In the genomic region with DNA sequence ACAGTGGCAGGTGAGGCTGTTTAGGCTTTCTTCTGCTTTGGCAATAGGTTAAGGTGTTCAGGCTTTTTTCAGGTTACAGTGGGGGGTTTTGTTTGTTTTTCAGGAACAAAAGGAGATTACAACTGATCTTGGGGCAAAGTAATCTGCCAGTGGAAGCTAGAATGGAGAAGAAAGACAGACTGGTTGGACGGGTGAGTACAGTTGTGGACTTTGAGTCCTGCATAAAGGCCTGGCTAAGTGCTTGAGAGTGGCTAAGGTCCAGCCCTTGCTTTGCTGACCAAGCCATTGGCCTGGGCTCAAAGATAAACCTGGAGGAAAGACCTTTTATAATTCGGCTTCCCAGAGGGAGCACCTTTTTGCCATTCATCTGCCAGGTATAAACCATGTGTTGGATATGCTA, we compare ENCODE assay signal across 1 cellular context.
TF ChIP-seq lines count a peak whose summit lies in the region.

No MANE protein-coding gene starts in this region.

TF ChIP-seq in liver, 16 proteins besides CTCF, POLR2A, EP300 and RAD21 (continued from another document):
- TF ChIP-seq, protein P1, sequence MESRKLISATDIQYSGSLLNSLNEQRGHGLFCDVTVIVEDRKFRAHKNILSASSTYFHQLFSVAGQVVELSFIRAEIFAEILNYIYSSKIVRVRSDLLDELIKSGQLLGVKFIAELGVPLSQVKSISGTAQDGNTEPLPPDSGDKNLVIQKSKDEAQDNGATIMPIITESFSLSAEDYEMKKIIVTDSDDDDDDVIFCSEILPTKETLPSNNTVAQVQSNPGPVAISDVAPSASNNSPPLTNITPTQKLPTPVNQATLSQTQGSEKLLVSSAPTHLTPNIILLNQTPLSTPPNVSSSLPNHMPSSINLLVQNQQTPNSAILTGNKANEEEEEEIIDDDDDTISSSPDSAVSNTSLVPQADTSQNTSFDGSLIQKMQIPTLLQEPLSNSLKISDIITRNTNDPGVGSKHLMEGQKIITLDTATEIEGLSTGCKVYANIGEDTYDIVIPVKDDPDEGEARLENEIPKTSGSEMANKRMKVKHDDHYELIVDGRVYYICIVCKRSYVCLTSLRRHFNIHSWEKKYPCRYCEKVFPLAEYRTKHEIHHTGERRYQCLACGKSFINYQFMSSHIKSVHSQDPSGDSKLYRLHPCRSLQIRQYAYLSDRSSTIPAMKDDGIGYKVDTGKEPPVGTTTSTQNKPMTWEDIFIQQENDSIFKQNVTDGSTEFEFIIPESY (IDR thresholded peaks at IDR 0.05), result no peak
- TF ChIP-seq, protein P2, sequence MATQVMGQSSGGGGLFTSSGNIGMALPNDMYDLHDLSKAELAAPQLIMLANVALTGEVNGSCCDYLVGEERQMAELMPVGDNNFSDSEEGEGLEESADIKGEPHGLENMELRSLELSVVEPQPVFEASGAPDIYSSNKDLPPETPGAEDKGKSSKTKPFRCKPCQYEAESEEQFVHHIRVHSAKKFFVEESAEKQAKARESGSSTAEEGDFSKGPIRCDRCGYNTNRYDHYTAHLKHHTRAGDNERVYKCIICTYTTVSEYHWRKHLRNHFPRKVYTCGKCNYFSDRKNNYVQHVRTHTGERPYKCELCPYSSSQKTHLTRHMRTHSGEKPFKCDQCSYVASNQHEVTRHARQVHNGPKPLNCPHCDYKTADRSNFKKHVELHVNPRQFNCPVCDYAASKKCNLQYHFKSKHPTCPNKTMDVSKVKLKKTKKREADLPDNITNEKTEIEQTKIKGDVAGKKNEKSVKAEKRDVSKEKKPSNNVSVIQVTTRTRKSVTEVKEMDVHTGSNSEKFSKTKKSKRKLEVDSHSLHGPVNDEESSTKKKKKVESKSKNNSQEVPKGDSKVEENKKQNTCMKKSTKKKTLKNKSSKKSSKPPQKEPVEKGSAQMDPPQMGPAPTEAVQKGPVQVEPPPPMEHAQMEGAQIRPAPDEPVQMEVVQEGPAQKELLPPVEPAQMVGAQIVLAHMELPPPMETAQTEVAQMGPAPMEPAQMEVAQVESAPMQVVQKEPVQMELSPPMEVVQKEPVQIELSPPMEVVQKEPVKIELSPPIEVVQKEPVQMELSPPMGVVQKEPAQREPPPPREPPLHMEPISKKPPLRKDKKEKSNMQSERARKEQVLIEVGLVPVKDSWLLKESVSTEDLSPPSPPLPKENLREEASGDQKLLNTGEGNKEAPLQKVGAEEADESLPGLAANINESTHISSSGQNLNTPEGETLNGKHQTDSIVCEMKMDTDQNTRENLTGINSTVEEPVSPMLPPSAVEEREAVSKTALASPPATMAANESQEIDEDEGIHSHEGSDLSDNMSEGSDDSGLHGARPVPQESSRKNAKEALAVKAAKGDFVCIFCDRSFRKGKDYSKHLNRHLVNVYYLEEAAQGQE (IDR thresholded peaks at IDR 0.05), result peak; percentile 97
- TF ChIP-seq TAF1 (conservative IDR thresholded peaks at IDR 0.05) (no peak), SP1 (IDR thresholded peaks at IDR 0.05) (peak; percentile 86), ATF3 (IDR thresholded peaks at IDR 0.05) (no peak), JUND (IDR thresholded peaks at IDR 0.05) (peak; percentile 49 to 59), FOXA1 (IDR thresholded peaks at IDR 0.05) (peak; percentile 28), FOXA2 (IDR thresholded peaks at IDR 0.05) (no peak), HNF4A (conservative IDR thresholded peaks at IDR 0.05) (peak; percentile 94 to 96), RXRA (IDR thresholded peaks at IDR 0.05) (peak; percentile 67 to 70), HNF4G (IDR thresholded peaks at IDR 0.05) (peak; percentile 90), YY1 (IDR thresholded peaks at IDR 0.05) (peak; percentile 42)
- TF ChIP-seq, protein P3, sequence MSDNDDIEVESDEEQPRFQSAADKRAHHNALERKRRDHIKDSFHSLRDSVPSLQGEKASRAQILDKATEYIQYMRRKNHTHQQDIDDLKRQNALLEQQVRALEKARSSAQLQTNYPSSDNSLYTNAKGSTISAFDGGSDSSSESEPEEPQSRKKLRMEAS (IDR thresholded peaks at IDR 0.05), result peak; percentile 43
